In genomic region chr18:10661333-10661732, GRCh38 we compare ENCODE assay signal across 16 cellular contexts.
DNase-seq lines count a peak whose midpoint lies in the region; TF ChIP-seq lines count a peak whose summit lies in the region.
"Had no signal": no experiment of that assay in that cellular context is flagged by ENCODE, and none has a peak within 500 bp of the region (broad histone marks: within the 10 kb centered on the region; RNA-seq: fewer than 3 reads in every experiment).

No MANE protein-coding gene starts in this region.

- no peaks in the 10 kb centered on the region for H3K4me1 Mint-ChIP-seq in progenitor cell of endocrine pancreas (ENCODE audit: low read depth)
- H3K4me1 Mint-ChIP-seq: stimulated activated effector memory CD8-positive, alpha-beta T cell treated with anti-CD3 and anti-CD28 coated beads, Interleukin-12 subunit alpha, Interleukin-12 subunit beta, amount 100 ng/mL, for 72 hours had no signal

- DNase-seq in EL, result peak; percentile 41
- peak; percentile 79 for DNase-seq in M059J (ENCODE audit: low read depth)
- DNase-seq in epithelial cell of proximal tubule (ENCODE audit: low read depth), result peak; percentile 68
- no peak for DNase-seq in GM10266 (ENCODE audit: extremely low spot score)
- DNase-seq in progenitor cell of endocrine pancreas (ENCODE audit: low spot score, unreplicated experiment), result no peak
- DNase-seq in epidermal melanocyte (ENCODE audit: insufficient read length, low spot score), result no peak
- DNase-seq in ovary, result no peak
- DNase-seq: activated CD4-positive, alpha-beta memory T cell treated with anti-CD3 and anti-CD28 coated beads for 36 hours; activated effector memory CD4-positive, alpha-beta T cell treated with anti-CD3 and anti-CD28 coated beads, Interleukin-2, amount 50 U/mL, for 16 hours; cerebellar nuclear complex; NCI-H2171; stimulated activated CD4-positive, alpha-beta T cell treated with anti-CD3 and anti-CD28 coated beads, Interleukin-1b, Interleukin-23, amount 100 ng/mL, for 48 hours had no signal

- H3K4me3 Mint-ChIP-seq in progenitor cell of endocrine pancreas (ENCODE audit: low read depth), result no peak overlapping the region
- H3K4me3 Mint-ChIP-seq: activated CD4-positive, alpha-beta memory T cell treated with anti-CD3 and anti-CD28 coated beads for 36 hours; stimulated activated effector memory CD8-positive, alpha-beta T cell treated with anti-CD3 and anti-CD28 coated beads, Interleukin-12 subunit alpha, Interleukin-12 subunit beta, amount 100 ng/mL, for 72 hours; T-helper 2 cell treated with Interferon-gamma antibody and Interleukin-4, amounts not matched to agents 5 μg/mL and 100 μg/mL, for 36 hours had no signal

- no peaks in the 10 kb centered on the region for H3K9me3 Mint-ChIP-seq in progenitor cell of endocrine pancreas (ENCODE audit: low read depth)
- H3K9me3 Mint-ChIP-seq: activated CD4-positive, alpha-beta memory T cell treated with anti-CD3 and anti-CD28 coated beads for 36 hours; stimulated activated effector memory CD8-positive, alpha-beta T cell treated with anti-CD3 and anti-CD28 coated beads, Interleukin-12 subunit alpha, Interleukin-12 subunit beta, amount 100 ng/mL, for 72 hours; T-helper 2 cell treated with Interferon-gamma antibody and Interleukin-4, amounts not matched to agents 5 μg/mL and 100 μg/mL, for 36 hours had no signal

- H3K27me3 ChIP-seq in muscle layer of duodenum (ENCODE audit: low read depth, low read length) (no peaks in the 10 kb centered on the region), ovary (no peaks in the 10 kb centered on the region)
- H3K27me3 ChIP-seq: neutrophil had no signal

- TF ChIP-seq EP300 in ovary (IDR thresholded peaks at IDR 0.05), result no peak

- WGBS in ovary, 3 donors, result 62 to 78% (median 74%) methylated on average over 3 of the region's 3 CpGs

- H3K4me3 ChIP-seq in epithelial cell of proximal tubule (ENCODE audit: low read depth, low read length) (peak overlapping the region; percentile 12), muscle layer of duodenum (ENCODE audit: low read depth in 1 of 2, low read length in 2 of 2) (no peak overlapping the region), ovary (no peak overlapping the region)

- peaks cover 13% of the 10 kb centered on the region for H3K27me3 Mint-ChIP-seq in progenitor cell of endocrine pancreas

- H3K4me1 ChIP-seq in muscle layer of duodenum (ENCODE audit: control insufficient read depth in 1 of 2, insufficient read depth in 2 of 2, low read length in 2 of 2), result no peaks in the 10 kb centered on the region
- H3K4me1 ChIP-seq in ovary (ENCODE audit: insufficient read depth), result no peaks in the 10 kb centered on the region

- intact Hi-C loops in ovary (cut with DNase I), result no loop called here

- H3K36me3 Mint-ChIP-seq in progenitor cell of endocrine pancreas (ENCODE audit: insufficient read depth), result no peaks in the 10 kb centered on the region
- H3K36me3 Mint-ChIP-seq: activated CD4-positive, alpha-beta memory T cell treated with anti-CD3 and anti-CD28 coated beads for 36 hours; stimulated activated effector memory CD8-positive, alpha-beta T cell treated with anti-CD3 and anti-CD28 coated beads, Interleukin-12 subunit alpha, Interleukin-12 subunit beta, amount 100 ng/mL, for 72 hours had no signal

- no peak for TF ChIP-seq POLR2A in ovary (IDR thresholded peaks at IDR 0.05)

- H3K27ac ChIP-seq in muscle layer of duodenum (ENCODE audit: low read length), result peak overlapping the region; percentile 10
- H3K27ac ChIP-seq in ovary, result no peak overlapping the region
- H3K27ac ChIP-seq: neutrophil had no signal

- no peak overlapping the region for H3K27ac Mint-ChIP-seq in progenitor cell of endocrine pancreas
- H3K27ac Mint-ChIP-seq: activated CD4-positive, alpha-beta memory T cell treated with anti-CD3 and anti-CD28 coated beads for 36 hours; stimulated activated effector memory CD8-positive, alpha-beta T cell treated with anti-CD3 and anti-CD28 coated beads, Interleukin-12 subunit alpha, Interleukin-12 subunit beta, amount 100 ng/mL, for 72 hours; T-helper 2 cell treated with Interferon-gamma antibody and Interleukin-4, amounts not matched to agents 5 μg/mL and 100 μg/mL, for 36 hours had no signal

- no peaks in the 10 kb centered on the region for H3K9me3 ChIP-seq in muscle layer of duodenum (ENCODE audit: control insufficient read depth in 1 of 2, low read length in 2 of 2)
- H3K9me3 ChIP-seq in ovary, result no peaks in the 10 kb centered on the region
- H3K9me3 ChIP-seq: neutrophil had no signal

- H3K36me3 ChIP-seq in muscle layer of duodenum (ENCODE audit: control insufficient read depth in 1 of 2, insufficient read depth in 2 of 2, low read length in 2 of 2), result no peaks in the 10 kb centered on the region
- no peaks in the 10 kb centered on the region for H3K36me3 ChIP-seq in ovary
- H3K36me3 ChIP-seq: neutrophil had no signal

- TF ChIP-seq CTCF in epithelial cell of proximal tubule (conservative IDR thresholded peaks at IDR 0.05; ENCODE audit: low read depth, low read length) (no peak), GM10266 (IDR thresholded peaks at IDR 0.05; ENCODE audit: control insufficient read depth, insufficient read depth, low read depth, missing control alignments) (no peak), progenitor cell of endocrine pancreas (IDR thresholded peaks at IDR 0.05; ENCODE audit: unreplicated experiment) (no peak), ovary (IDR thresholded peaks at IDR 0.05) (no peak)

Comparison
In these comparisons a context has a peak if more than half of its experiments do, and no peak if none do; other contexts are left out.
1. DNase-seq: peak in EL (single experiment), M059J (single experiment) and epithelial cell of proximal tubule (single experiment); none in GM10266 (single experiment), progenitor cell of endocrine pancreas (single experiment), epidermal melanocyte (single experiment) and ovary (0 of 5).